In the genomic region with DNA sequence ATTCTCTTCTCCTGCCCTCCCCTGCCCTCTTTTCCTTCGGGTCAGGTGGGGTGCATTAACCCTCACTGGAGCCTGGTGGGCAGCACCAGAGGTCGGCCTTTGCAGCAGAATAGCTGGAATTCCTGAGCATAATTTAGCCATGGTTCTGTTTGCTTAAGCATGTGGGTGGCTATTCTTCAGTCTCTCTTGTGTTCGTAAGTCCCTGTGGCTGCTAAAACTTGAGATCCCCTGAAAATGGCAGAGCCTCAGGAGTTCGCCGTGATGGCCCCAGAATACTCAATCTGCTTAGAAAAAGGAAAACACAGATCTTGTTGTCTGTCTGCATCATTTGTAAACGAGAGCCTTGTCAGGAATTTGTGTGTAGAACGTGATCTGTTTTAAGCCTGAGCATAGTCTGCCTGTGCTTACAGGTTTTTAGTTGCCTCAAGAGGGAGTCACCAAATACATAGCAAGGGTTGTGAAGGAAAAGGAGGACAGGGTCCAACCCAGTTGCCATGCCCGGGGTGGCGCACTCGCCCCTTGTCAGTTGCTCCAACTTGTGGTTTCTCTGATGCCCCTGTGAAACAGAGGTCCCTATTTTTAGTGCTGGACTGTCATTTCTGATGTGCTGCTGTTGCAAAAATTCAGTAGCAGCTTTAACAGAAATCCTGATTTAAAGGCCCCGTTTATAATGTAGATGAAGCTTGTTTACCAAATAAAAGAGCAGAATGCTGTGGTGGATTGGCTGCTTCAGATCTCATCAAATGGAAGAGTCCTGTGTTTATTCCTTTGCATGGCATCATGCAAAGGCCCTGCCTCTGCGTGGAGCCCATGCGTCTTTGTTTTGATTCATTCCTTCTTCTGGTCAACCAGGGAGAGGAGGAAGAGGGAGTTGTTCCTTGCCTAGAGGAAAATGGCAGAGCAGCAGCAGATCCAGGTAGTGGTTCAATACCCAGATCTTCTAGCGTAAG, we compare ENCODE assay signal across 1 cellular context.
A peak's percentile ranks its signal among the peaks of the same experiment; 100 is the strongest.
TF ChIP-seq lines count a peak whose summit lies in the region.

No MANE protein-coding gene starts in this region.

TF ChIP-seq in HepG2, 621 proteins besides CTCF, POLR2A, EP300 and RAD21 (continued from another document):
- TF ChIP-seq, protein P1, sequence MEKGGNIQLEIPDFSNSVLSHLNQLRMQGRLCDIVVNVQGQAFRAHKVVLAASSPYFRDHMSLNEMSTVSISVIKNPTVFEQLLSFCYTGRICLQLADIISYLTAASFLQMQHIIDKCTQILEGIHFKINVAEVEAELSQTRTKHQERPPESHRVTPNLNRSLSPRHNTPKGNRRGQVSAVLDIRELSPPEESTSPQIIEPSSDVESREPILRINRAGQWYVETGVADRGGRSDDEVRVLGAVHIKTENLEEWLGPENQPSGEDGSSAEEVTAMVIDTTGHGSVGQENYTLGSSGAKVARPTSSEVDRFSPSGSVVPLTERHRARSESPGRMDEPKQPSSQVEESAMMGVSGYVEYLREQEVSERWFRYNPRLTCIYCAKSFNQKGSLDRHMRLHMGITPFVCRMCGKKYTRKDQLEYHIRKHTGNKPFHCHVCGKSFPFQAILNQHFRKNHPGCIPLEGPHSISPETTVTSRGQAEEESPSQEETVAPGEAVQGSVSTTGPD (CRISPR knock-in tag; IDR thresholded peaks at IDR 0.05): no peak
- TF ChIP-seq ZMAT3 (CRISPR knock-in tag; conservative IDR thresholded peaks at IDR 0.05): 0 out of 2 replicates have a peak, but pooled peaks have one; percentile 31
- no peak for TF ChIP-seq GLMP (CRISPR knock-in tag; IDR thresholded peaks at IDR 0.05; ENCODE audit: borderline replicate concordance)
- no peak for TF ChIP-seq IRF2 (CRISPR knock-in tag; IDR thresholded peaks at IDR 0.05)
- no peak for TF ChIP-seq NRL (CRISPR knock-in tag; IDR thresholded peaks at IDR 0.05; ENCODE audit: borderline replicate concordance)
- peak; percentile 74 for TF ChIP-seq ZBTB7B (CRISPR knock-in tag; IDR thresholded peaks at IDR 0.05)
- TF ChIP-seq, protein P2, sequence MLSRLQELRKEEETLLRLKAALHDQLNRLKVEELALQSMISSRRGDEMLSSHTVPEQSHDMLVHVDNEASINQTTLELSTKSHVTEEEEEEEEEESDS (CRISPR knock-in tag; IDR thresholded peaks at IDR 0.05; ENCODE audit: borderline replicate concordance): 0 out of 2 replicates have a peak, but pooled peaks have one; percentile 31
- peak; percentile 56; the same call in 1 of the 2 replicates for TF ChIP-seq RXRA (CRISPR knock-in tag; IDR thresholded peaks at IDR 0.05)
- TF ChIP-seq, protein P3, sequence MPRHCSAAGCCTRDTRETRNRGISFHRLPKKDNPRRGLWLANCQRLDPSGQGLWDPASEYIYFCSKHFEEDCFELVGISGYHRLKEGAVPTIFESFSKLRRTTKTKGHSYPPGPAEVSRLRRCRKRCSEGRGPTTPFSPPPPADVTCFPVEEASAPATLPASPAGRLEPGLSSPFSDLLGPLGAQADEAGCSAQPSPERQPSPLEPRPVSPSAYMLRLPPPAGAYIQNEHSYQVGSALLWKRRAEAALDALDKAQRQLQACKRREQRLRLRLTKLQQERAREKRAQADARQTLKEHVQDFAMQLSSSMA (CRISPR knock-in tag; IDR thresholded peaks at IDR 0.05): 0 out of 2 replicates have a peak, but pooled peaks have one; percentile 43
- TF ChIP-seq SRSF9 (IDR thresholded peaks at IDR 0.05; ENCODE audit: borderline replicate concordance, insufficient read depth, low read depth, low read length, poor library complexity, severe bottlenecking): no peak
- peak; percentile 41; the same call in 1 of the 2 replicates for TF ChIP-seq HNF4G (IDR thresholded peaks at IDR 0.05; ENCODE audit: borderline replicate concordance, low read depth, low read length)
- TF ChIP-seq HNF4G (CRISPR knock-in tag; IDR thresholded peaks at IDR 0.05; ENCODE audit: borderline replicate concordance, low read depth): no peak
- peak; percentile 28 for TF ChIP-seq MED8 (CRISPR knock-in tag; IDR thresholded peaks at IDR 0.05; ENCODE audit: insufficient replicate concordance)
- TF ChIP-seq ZNF652 (CRISPR knock-in tag; IDR thresholded peaks at IDR 0.05; ENCODE audit: borderline replicate concordance, low read depth): peak; percentile 57; the same call in 1 of the 2 replicates
- no peak for TF ChIP-seq SP1 (IDR thresholded peaks at IDR 0.05)
- TF ChIP-seq SP1 (CRISPR knock-in tag; IDR thresholded peaks at IDR 0.05): no peak
